Comparison of ENCODE assay signal across 8 cellular contexts in the genomic region with DNA sequence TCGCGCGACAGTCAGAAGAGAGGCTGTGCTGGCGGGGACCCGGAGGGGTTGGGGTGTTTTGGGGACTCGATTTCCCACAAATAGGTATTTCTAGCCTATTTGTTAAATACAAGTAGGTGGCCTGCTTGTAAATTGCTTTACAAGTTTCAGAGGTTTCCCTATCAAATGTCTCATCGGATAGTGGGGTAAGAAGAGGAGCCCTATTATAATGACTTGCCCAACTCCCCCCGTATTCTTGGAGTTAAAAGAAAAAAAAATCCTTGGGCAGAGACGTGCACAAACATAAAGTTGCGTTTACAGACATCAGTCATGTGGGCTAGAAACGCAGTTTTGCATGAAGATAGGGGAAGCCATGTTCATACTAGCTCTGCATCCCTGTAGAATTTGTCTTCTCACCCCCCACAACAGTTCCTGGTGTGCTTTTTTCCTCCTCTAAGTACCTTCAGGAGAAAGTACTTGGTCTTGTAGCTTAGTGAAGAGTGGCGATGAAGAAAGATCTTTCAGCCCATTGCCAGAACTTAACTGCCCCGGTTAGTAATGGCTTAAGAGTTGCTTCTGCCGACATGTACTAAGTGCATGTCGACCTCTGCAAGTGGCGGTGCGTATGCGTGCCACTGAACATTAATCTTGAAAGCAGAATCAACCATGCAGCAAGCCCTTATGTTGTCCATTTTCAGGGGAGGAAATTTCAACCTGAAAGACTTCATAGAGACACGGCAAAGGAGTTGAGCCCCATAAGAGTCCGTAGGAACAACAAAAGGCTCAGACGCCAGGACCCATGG. TPM values are rescaled to one million over a fixed set of nuclear protein-coding genes. Genes with fewer than 3 reads are reported as not detected.
DNase-seq lines count a peak whose midpoint lies in the region; ATAC-seq, FAIRE-seq and TF ChIP-seq lines count a peak whose summit lies in the region.

No MANE protein-coding gene starts in this region.

- peaks cover 3 to 27% of the 10 kb centered on the region in 2 experiments; a peak in 2 of 4 replicates for H3K79me1 ChIP-seq in IMR-90 (ENCODE audit: low read depth in 1 of 2, low read length in 2 of 2)

- TF ChIP-seq CTCF in IMR-90 (conservative IDR thresholded peaks at IDR 0.05; ENCODE audit: low read depth, low read length) = no peak
- no peak for TF ChIP-seq CTCF in neural crest cell (conservative IDR thresholded peaks at IDR 0.05)

- H3K9me3 ChIP-seq in IMR-90 (ENCODE audit: control insufficient read depth, insufficient read depth, low read length) = peaks cover 2% of the 10 kb centered on the region; the same call in 1 of the 2 replicates

- H3K4me1 Mint-ChIP-seq in neural crest cell = peaks cover 45% of the 10 kb centered on the region

- no peaks in the 10 kb centered on the region for H3K27me3 ChIP-seq in IMR-90 (ENCODE audit: control insufficient read depth, insufficient read depth, low read length)

- TF ChIP-seq POLR2A in IMR-90 (IDR thresholded peaks at IDR 0.05; ENCODE audit: low read depth, low read length) = no peak

- peaks cover 5% of the 10 kb centered on the region; the same call in 1 of the 2 replicates for H3K4me1 ChIP-seq in IMR-90 (ENCODE audit: control insufficient read depth, insufficient read depth, low read length)

- H2BK120ac ChIP-seq in IMR-90 (ENCODE audit: low read depth, low read length) = no peak overlapping the region

- H3K4me3 ChIP-seq in IMR-90 (ENCODE audit: insufficient read depth, low read depth, low read length) = peak overlapping the region; percentile 12; the same call in 1 of the 2 replicates

- H4K91ac ChIP-seq in IMR-90 (ENCODE audit: insufficient read depth, low read depth, low read length) = no peak overlapping the region

- peaks cover 30% of the 10 kb centered on the region for H4K20me1 ChIP-seq in IMR-90 (ENCODE audit: insufficient read depth, low read length)

- ATAC-seq in GM18519 (IDR thresholded peaks at IDR 0.05; ENCODE audit: low FRiP score, unreplicated experiment) = peak; percentile 22
- no peak for ATAC-seq in IMR-90 (ENCODE audit: low read depth)

- H4K8ac ChIP-seq in IMR-90 (ENCODE audit: low read depth in 2 of 2, low read length in 2 of 2) = peak overlapping the region; percentile 2 to 46; a peak in 1 of 4 replicates

- H4K5ac ChIP-seq in IMR-90 (ENCODE audit: low read depth, low read length) = no peak overlapping the region

- no peak for TF ChIP-seq RAD21 in IMR-90 (IDR thresholded peaks at IDR 0.05; ENCODE audit: low read length)

- H3K9me1 ChIP-seq in IMR-90 (ENCODE audit: insufficient read depth, low read length) = peaks cover 8% of the 10 kb centered on the region; the same call in 1 of the 2 replicates

- H3K4ac ChIP-seq in IMR-90 (ENCODE audit: low read depth, low read length) = 0 out of 2 replicates have a peak overlapping the region, but pooled peaks have one; percentile 8

- no TSS peak for BruUV-seq in IMR-90 (replicated peaks; lab: Mats Ljungman, UMichigan)

- no peak overlapping the region for H2BK5ac ChIP-seq in IMR-90 (ENCODE audit: low read depth, low read length, poor library complexity, severe bottlenecking)

- H2BK15ac ChIP-seq in IMR-90 (ENCODE audit: low read depth, low read length) = no peak overlapping the region

- peak overlapping the region; percentile 99 for H3K4me3 Mint-ChIP-seq in neural crest cell

- dilution Hi-C loops in IMR-90 (cut with HindIII; ENCODE audit: low sequenced_read_pairs, unreplicated experiment) = no loop called here

- in situ Hi-C loops in IMR-90 (cut with MboI; ENCODE audit: low sequenced_read_pairs) = no loop called here

- H3K9ac ChIP-seq in IMR-90 (ENCODE audit: low read depth, low read length) = peak overlapping the region; percentile 11; the same call in 1 of the 2 replicates

- peaks cover 6% of the 10 kb centered on the region for H3K36me3 ChIP-seq in IMR-90 (ENCODE audit: control insufficient read depth, insufficient read depth, low read length)

- peak overlapping the region; percentile 79 for H3K4me2 ChIP-seq in IMR-90 (ENCODE audit: low read depth, low read length)

- peaks cover 3% of the 10 kb centered on the region for H3K9me3 Mint-ChIP-seq in neural crest cell

- no peaks in the 10 kb centered on the region for H3K27me3 Mint-ChIP-seq in neural crest cell (ENCODE audit: low read depth)

- CTCF ChIA-PET in IMR-90 (lab: Yijun Ruan, JAX) = interaction anchor here (1.4 kb wide), 1 partner anchor 36 kb away, joined by 5 read pairs; no protein-coding TSS in a partner anchor

- H3K27ac ChIP-seq in IMR-90 (ENCODE audit: insufficient read depth, low read length) = no peak overlapping the region; the same call in 1 of the 2 replicates
- H3K27ac ChIP-seq in cingulate gyrus (ENCODE audit: low read depth, low read length) = peak overlapping the region; percentile 39

- peak overlapping the region; percentile 81 for H2AK9ac ChIP-seq in IMR-90 (replicated peaks; ENCODE audit: low read depth, low read length, poor library complexity)

- no peak overlapping the region; the same call in 1 of the 2 replicates for H3K14ac ChIP-seq in IMR-90 (replicated peaks; ENCODE audit: low read depth, low read length)

- peaks cover 13% of the 10 kb centered on the region for H3K36me3 Mint-ChIP-seq in neural crest cell (ENCODE audit: low read depth)

- POLR2A ChIA-PET in IMR-90 (lab: Charles Lee; ENCODE audit: unreplicated experiment) = interaction anchor here (1.0 kb wide), 1 partner anchor 59 kb away, joined by 3 read pairs; no protein-coding TSS in a partner anchor

- H2AFZ ChIP-seq in IMR-90 (replicated peaks; ENCODE audit: low read length, poor library complexity) = peak overlapping the region; percentile 95

- no peak overlapping the region for H2BK20ac ChIP-seq in IMR-90 (ENCODE audit: low read depth, low read length)

- DNase-seq in IMR-90 (no peak), neural crest cell (ENCODE audit: low read depth, low spot score) (no peak), DMS 273 (lab: John Stamatoyannopoulos, UW; ENCODE audit: unreplicated experiment) (no peak), frontal cortex (ENCODE audit: low spot score in 2 of 2) (no peak)
- DNase-seq in stimulated activated CD4-positive, alpha-beta T cell treated with anti-CD3 and anti-CD28 coated beads, Interleukin-4, amount 100 ng/mL, for 1 hour = no peak
- no peak for DNase-seq in effector CD4-positive, alpha-beta T cell

- no peak overlapping the region; the same call in 1 of the 2 replicates for H2AK5ac ChIP-seq in IMR-90 (ENCODE audit: low read depth, low read length)

- peak overlapping the region; percentile 99 for H3K27ac Mint-ChIP-seq in neural crest cell (ENCODE audit: unreplicated experiment)

- FAIRE-seq in frontal cortex (lab: Jason Lieb, UNC) = no peak

- 0 out of 2 replicates have a peak overlapping the region, but pooled peaks have one; percentile 16 for H3K23ac ChIP-seq in IMR-90 (ENCODE audit: low read depth, low read length)

- peak overlapping the region; percentile 25; the same call in 1 of the 2 replicates for H3K56ac ChIP-seq in IMR-90 (ENCODE audit: extremely low read depth, insufficient read depth, low read length)

- WGBS in IMR-90 (ENCODE audit: extremely low coverage in 2 of 2, insufficient read length in 1 of 2), 2 experiments = no CpG with 5 or more reads among the region's 21 CpGs

- no peak overlapping the region for H3K18ac ChIP-seq in IMR-90 (ENCODE audit: low read depth, low read length)

- intact Hi-C loops in IMR-90 (cut with micrococcal nuclease) = loop anchor here (2.0 kb wide), 2 partner anchors 127 to 399 kb away; no protein-coding TSS in a partner anchor

TF ChIP-seq in IMR-90, 13 proteins besides CTCF, POLR2A, EP300 and RAD21:
- TF ChIP-seq NFE2L2 (IDR thresholded peaks at IDR 0.05; ENCODE audit: low read depth, low read length) = no peak

RNA-seq across cellular contexts. Expression of a gene that starts 0.8 kb away (rescaled TPM):
- total RNA-seq in IMR-90 (2012; rRNA removed) = 28.0 and 44.2 TPM in 2 replicates
- 62.9 and 83.5 TPM in 2 replicates for polyA plus RNA-seq in IMR-90 (2012; rRNA removed)
- polyA plus RNA-seq in IMR-90 (2012; cell fraction: cytosol; rRNA removed) = 14.1 and 19.3 TPM in 2 replicates
- polyA plus RNA-seq in IMR-90 (2012; cell fraction: nucleus; rRNA removed; ENCODE audit: low replicate concordance) = 63.6 and 388 TPM in 2 replicates
- 176 and 188 TPM in 2 replicates for total RNA-seq in neural crest cell
- total RNA-seq in frontal cortex = 51.4 TPM

RNA-seq across cellular contexts. Expression of a gene that starts 53.6 kb away (rescaled TPM):
- 5.4 and 5.8 TPM in 2 replicates for total RNA-seq in IMR-90 (2012; rRNA removed)
- 38.4 and 42.5 TPM in 2 replicates for polyA plus RNA-seq in IMR-90 (2012; rRNA removed)
- 32.2 and 47.6 TPM in 2 replicates for polyA plus RNA-seq in IMR-90 (2012; cell fraction: cytosol; rRNA removed)
- polyA plus RNA-seq in IMR-90 (2012; cell fraction: nucleus; rRNA removed; ENCODE audit: low replicate concordance) = 21.0 and 35.9 TPM in 2 replicates
- 22.3 and 23.3 TPM in 2 replicates for total RNA-seq in neural crest cell
- total RNA-seq in frontal cortex = 0.82 TPM

RNA-seq across cellular contexts. Expression of a gene that starts 55.1 kb away (rescaled TPM):
- 35.3 and 55.5 TPM in 2 replicates for total RNA-seq in IMR-90 (2012; rRNA removed)
- polyA plus RNA-seq in IMR-90 (2012; rRNA removed) = 77.0 and 89.7 TPM in 2 replicates
- polyA plus RNA-seq in IMR-90 (2012; cell fraction: cytosol; rRNA removed) = 29.0 and 54.5 TPM in 2 replicates
- polyA plus RNA-seq in IMR-90 (2012; cell fraction: nucleus; rRNA removed; ENCODE audit: low replicate concordance) = 9.4 and 39.2 TPM in 2 replicates
- 9.5 and 10.6 TPM in 2 replicates for total RNA-seq in neural crest cell
- total RNA-seq in frontal cortex = 8.2 TPM
